32 cellular contexts compared by ENCODE assay signal in genomic region chr20:29085625-29086024, GRCh38.
"Had no signal": no experiment of that assay in that cellular context is flagged by ENCODE, and none has a peak within 500 bp of the region (broad histone marks: within the 10 kb centered on the region; RNA-seq: fewer than 3 reads in every experiment).

No MANE protein-coding gene starts in this region.

- H3K27ac Mint-ChIP-seq: activated CD4-positive, alpha-beta memory T cell treated with anti-CD3 and anti-CD28 coated beads for 36 hours; activated CD4-positive, alpha-beta T cell treated with anti-CD3 and anti-CD28 coated beads for 36 hours; activated CD4-positive, alpha-beta T cell treated with anti-CD3 and anti-CD28 coated beads, Interleukin-2, amount 10 ng/mL, durations not matched to agents 24 days and 14 days; activated CD8-positive, alpha-beta memory T cell treated with anti-CD3 and anti-CD28 coated beads, Interleukin-2, amount 10 ng/mL, durations not matched to agents 7 days and 5 days; activated CD8-positive, alpha-beta T cell treated with anti-CD3 and anti-CD28 coated beads, Interleukin-2, amount 10 ng/mL, durations not matched to agents 7 days and 5 days; activated naive CD8-positive, alpha-beta T cell; activated T-helper 17 cell treated with anti-CD3 and anti-CD28 coated beads, Interleukin-2, amount 50 U/mL, for 72 hours; effector memory CD8-positive, alpha-beta T cell had no signal

- ATAC-seq: activated CD4-positive, alpha-beta T cell treated with anti-CD3 and anti-CD28 coated beads for 36 hours; activated CD8-positive, alpha-beta memory T cell treated with anti-CD3 and anti-CD28 coated beads, Interleukin-2, amount 10 ng/mL, durations not matched to agents 7 days and 5 days; activated CD8-positive, alpha-beta T cell treated with anti-CD3 and anti-CD28 coated beads, Interleukin-2, amount 10 ng/mL, durations not matched to agents 7 days and 5 days; activated T-helper 17 cell treated with anti-CD3 and anti-CD28 coated beads, Interleukin-2, amount 50 U/mL, for 72 hours; effector memory CD8-positive, alpha-beta T cell; foreskin keratinocyte; gastroesophageal sphincter; heart right ventricle had no signal

- H3K27me3 Mint-ChIP-seq: activated CD4-positive, alpha-beta memory T cell treated with anti-CD3 and anti-CD28 coated beads for 36 hours; activated CD4-positive, alpha-beta T cell treated with anti-CD3 and anti-CD28 coated beads for 36 hours; activated CD4-positive, alpha-beta T cell treated with anti-CD3 and anti-CD28 coated beads, Interleukin-2, amount 10 ng/mL, durations not matched to agents 24 days and 14 days; activated CD8-positive, alpha-beta memory T cell treated with anti-CD3 and anti-CD28 coated beads, Interleukin-2, amount 10 ng/mL, durations not matched to agents 7 days and 5 days; activated naive CD8-positive, alpha-beta T cell; activated T-helper 17 cell treated with anti-CD3 and anti-CD28 coated beads, Interleukin-2, amount 50 U/mL, for 72 hours; effector memory CD8-positive, alpha-beta T cell had no signal

- FAIRE-seq: astrocyte, bronchial epithelial cell, colon had no signal

- H3K36me3 Mint-ChIP-seq: activated CD8-positive, alpha-beta memory T cell treated with anti-CD3 and anti-CD28 coated beads, Interleukin-2, amount 10 ng/mL, durations not matched to agents 7 days and 5 days; activated naive CD8-positive, alpha-beta T cell had no signal

- H3K4me3 ChIP-seq: esophagus muscularis mucosa, gastroesophageal sphincter, heart right ventricle had no signal

- H3K4me1 ChIP-seq: esophagus muscularis mucosa, foreskin keratinocyte, gastroesophageal sphincter, heart right ventricle had no signal

- H3K27ac ChIP-seq: brain microvascular endothelial cell, esophagus muscularis mucosa, foreskin keratinocyte, gastroesophageal sphincter, heart right ventricle had no signal

- H3K36me3 ChIP-seq: brain microvascular endothelial cell, esophagus muscularis mucosa, gastroesophageal sphincter, heart right ventricle had no signal

- H3K27me3 ChIP-seq: brain microvascular endothelial cell, esophagus muscularis mucosa, foreskin keratinocyte, gastroesophageal sphincter, heart right ventricle had no signal

- H3K4me1 Mint-ChIP-seq: activated CD4-positive, alpha-beta T cell treated with anti-CD3 and anti-CD28 coated beads, Interleukin-2, amount 10 ng/mL, durations not matched to agents 24 days and 14 days; activated T-helper 17 cell treated with anti-CD3 and anti-CD28 coated beads, Interleukin-2, amount 50 U/mL, for 72 hours had no signal

- DNase-seq: activated CD4-positive, alpha-beta memory T cell treated with anti-CD3 and anti-CD28 coated beads for 36 hours; activated CD4-positive, alpha-beta T cell treated with anti-CD3 and anti-CD28 coated beads for 36 hours; activated CD4-positive, alpha-beta T cell treated with anti-CD3 and anti-CD28 coated beads, Interleukin-2, amount 10 ng/mL, durations not matched to agents 24 days and 14 days; activated CD4-positive, CD25-positive, alpha-beta regulatory T cell; activated CD4-positive, CD25-positive, alpha-beta regulatory T cell treated with anti-CD3 and anti-CD28 coated beads, Interleukin-2, amount 50 U/mL, for 72 hours; activated CD8-positive, alpha-beta memory T cell treated with anti-CD3 and anti-CD28 coated beads, Interleukin-2, amount 10 ng/mL, durations not matched to agents 7 days and 5 days; activated CD8-positive, alpha-beta memory T cell treated with anti-CD3 and anti-CD28 coated beads, Interleukin-2, amount 50 U/mL, for 4 hours; activated CD8-positive, alpha-beta T cell treated with anti-CD3 and anti-CD28 coated beads, Interleukin-2, amount 10 ng/mL, durations not matched to agents 7 days and 5 days; activated effector memory CD4-positive, alpha-beta T cell treated with Interleukin-2 at 50 U/mL for 16 hours; activated gamma-delta T cell treated with Interleukin-2 at 50 U/mL for 16 hours; activated naive CD4-positive, alpha-beta T cell treated with anti-CD3 and anti-CD28 coated beads, Interleukin-2, amount 50 U/mL, for 16 hours; activated naive CD4-positive, alpha-beta T cell treated with Interleukin-2 at 50 U/mL for 16 hours; activated T-cell treated with anti-CD3 and anti-CD28 coated beads, Interleukin-2, amount 50 U/mL, for 1 hour; amniotic stem cell; anterior cingulate cortex; brain microvascular endothelial cell; caudate nucleus; cortex of kidney; dermis blood vessel endothelial cell; effector CD4-positive, alpha-beta T cell; effector memory CD8-positive, alpha-beta T cell; erythroblast; foreskin keratinocyte; heart right ventricle; T-helper 2 cell had no signal

- H3K9me3 ChIP-seq: gastroesophageal sphincter had no signal

- H3K4me3 Mint-ChIP-seq: activated CD4-positive, alpha-beta memory T cell treated with anti-CD3 and anti-CD28 coated beads for 36 hours; activated CD4-positive, alpha-beta T cell treated with anti-CD3 and anti-CD28 coated beads for 36 hours; activated CD4-positive, alpha-beta T cell treated with anti-CD3 and anti-CD28 coated beads, Interleukin-2, amount 10 ng/mL, durations not matched to agents 24 days and 14 days; activated CD8-positive, alpha-beta memory T cell treated with anti-CD3 and anti-CD28 coated beads, Interleukin-2, amount 10 ng/mL, durations not matched to agents 7 days and 5 days; activated CD8-positive, alpha-beta T cell treated with anti-CD3 and anti-CD28 coated beads, Interleukin-2, amount 10 ng/mL, durations not matched to agents 7 days and 5 days; activated naive CD8-positive, alpha-beta T cell; activated T-helper 17 cell treated with anti-CD3 and anti-CD28 coated beads, Interleukin-2, amount 50 U/mL, for 72 hours; effector memory CD8-positive, alpha-beta T cell had no signal
